ENCODE assay signal across 24 cellular contexts in genomic region chr10:61302124-61302523, GRCh38.
"Had no signal": no experiment of that assay in that cellular context is flagged by ENCODE, and none has a peak within 500 bp of the region (broad histone marks: within the 10 kb centered on the region; RNA-seq: fewer than 3 reads in every experiment).

No MANE protein-coding gene starts in this region.

- H3K79me2 ChIP-seq: parathyroid adenoma had no signal

- H3K9ac ChIP-seq: parathyroid adenoma had no signal

- H3K9me3 ChIP-seq: colonic mucosa, testis had no signal

- H3K4me1 Mint-ChIP-seq: activated B cell treated with CpG ODN at 0.5 μM for 24 hours; activated CD8-positive, alpha-beta memory T cell treated with anti-CD3 and anti-CD28 coated beads, Interleukin-2, amount 10 ng/mL, durations not matched to agents 7 days and 5 days; naive B cell; T-cell had no signal

- H3K27me3 Mint-ChIP-seq: activated B cell treated with CpG ODN at 0.5 μM for 24 hours, naive B cell had no signal

- H3K4me1 ChIP-seq: body of pancreas, colonic mucosa, parathyroid adenoma, right atrium auricular region, spleen, testis had no signal

- H3K27ac ChIP-seq: body of pancreas, colonic mucosa, parathyroid adenoma, right atrium auricular region, spleen, testis had no signal

- H3K27ac Mint-ChIP-seq: activated B cell treated with CpG ODN at 0.5 μM for 24 hours; activated CD8-positive, alpha-beta memory T cell treated with anti-CD3 and anti-CD28 coated beads, Interleukin-2, amount 10 ng/mL, durations not matched to agents 7 days and 5 days; activated CD8-positive, alpha-beta T cell treated with anti-CD3 and anti-CD28 coated beads, Interleukin-2, amount 10 ng/mL, durations not matched to agents 7 days and 5 days; activated naive CD4-positive, alpha-beta T cell treated with anti-CD3 and anti-CD28 coated beads, Interleukin-2, amount 50 U/mL, for 72 hours; activated T-cell treated with anti-CD3 and anti-CD28 coated beads, Interleukin-2, amount 50 U/mL, for 72 hours; T-cell had no signal

- H2AFZ ChIP-seq: parathyroid adenoma had no signal

- H3K36me3 ChIP-seq: colonic mucosa, right atrium auricular region, spleen, uterus had no signal

- FAIRE-seq: endothelial cell of umbilical vein, keratinocyte had no signal

- H3K36me3 Mint-ChIP-seq: activated CD8-positive, alpha-beta memory T cell treated with anti-CD3 and anti-CD28 coated beads, Interleukin-2, amount 10 ng/mL, durations not matched to agents 7 days and 5 days had no signal

- DNase-seq: activated B cell treated with CpG ODN at 0.5 μM for 24 hours; activated CD8-positive, alpha-beta memory T cell treated with anti-CD3 and anti-CD28 coated beads, Interleukin-2, amount 10 ng/mL, durations not matched to agents 7 days and 5 days; activated CD8-positive, alpha-beta T cell treated with anti-CD3 and anti-CD28 coated beads, Interleukin-2, amount 10 ng/mL, durations not matched to agents 7 days and 5 days; activated naive CD4-positive, alpha-beta T cell; activated T-cell treated with anti-CD3 and anti-CD28 coated beads, Interleukin-2, amount 50 U/mL, for 72 hours; anterior cingulate cortex; body of pancreas; colonic mucosa; head of caudate nucleus; hippocampal formation; left cardiac atrium; left ventricle myocardium superior; naive B cell; spleen; stimulated activated naive CD4-positive, alpha-beta T cell treated with Interleukin-2 at 50 U/mL for 16 hours; T-cell; testis; trophoblast cell; uterus had no signal

- H3K27me3 ChIP-seq: body of pancreas, colonic mucosa, right atrium auricular region, spleen, testis, uterus had no signal

- H3K4me3 ChIP-seq: body of pancreas, colonic mucosa, right atrium auricular region, spleen, testis, uterus had no signal

- H3K4me3 Mint-ChIP-seq: activated B cell treated with CpG ODN at 0.5 μM for 24 hours; activated CD8-positive, alpha-beta memory T cell treated with anti-CD3 and anti-CD28 coated beads, Interleukin-2, amount 10 ng/mL, durations not matched to agents 7 days and 5 days; activated CD8-positive, alpha-beta T cell treated with anti-CD3 and anti-CD28 coated beads, Interleukin-2, amount 10 ng/mL, durations not matched to agents 7 days and 5 days; activated T-cell treated with anti-CD3 and anti-CD28 coated beads, Interleukin-2, amount 50 U/mL, for 72 hours; naive B cell; T-cell had no signal
